In genomic region chr15:78437107-78437761, GRCh38 we compare ENCODE assay signal across 8 cellular contexts. TPM values are rescaled to one million over a fixed set of nuclear protein-coding genes. Genes with fewer than 3 reads are reported as not detected.
DNase-seq lines count a peak whose midpoint lies in the region; ATAC-seq and TF ChIP-seq lines count a peak whose summit lies in the region.

No MANE protein-coding gene starts in this region.

- peak; percentile 13 for TF ChIP-seq CTCF in DOHH2 (IDR thresholded peaks at IDR 0.05; ENCODE audit: low read depth, low read length, poor library complexity, severe bottlenecking)

- no peaks in the 10 kb centered on the region for H3K9me3 ChIP-seq in DOHH2 (ENCODE audit: control insufficient read depth, insufficient read depth, low read length)
- H3K9me3 ChIP-seq in iPS DF 6.9 (ENCODE audit: control insufficient read depth, insufficient read depth, low read length) = no peaks in the 10 kb centered on the region

- peak overlapping the region; percentile 95 for H3K4me3 ChIP-seq in DOHH2 (ENCODE audit: low read length)
- H3K4me3 ChIP-seq in iPS DF 6.9 (ENCODE audit: low read length) = peak overlapping the region; percentile 71; the same call in 1 of the 2 replicates

- no peaks in the 10 kb centered on the region for H3K9me3 Mint-ChIP-seq in activated T-helper 1 cell treated with anti-CD3 and anti-CD28 coated beads, Interleukin-12 subunit alpha, Interleukin-12 subunit beta, Interleukin-2, Interleukin-4 antibody, amounts not matched to agents 30 ng/mL and 10 ng/mL and 1 ng/mL, durations not matched to agents 14 hours and 24 hours and 36 hours
- H3K9me3 Mint-ChIP-seq in stimulated activated naive CD8-positive, alpha-beta T cell treated with anti-CD3 and anti-CD28 coated beads, Interleukin-15, Interleukin-2, amounts not matched to agents 100 ng/mL and 50 ng/mL, for 24 hours = no peaks in the 10 kb centered on the region

- WGBS in iPS DF 6.9 (ENCODE audit: insufficient coverage, insufficient read length) = no CpG with 5 or more reads among the region's 11 CpGs

- H3K4me2 ChIP-seq in DOHH2 (ENCODE audit: low read length) = peak overlapping the region; percentile 92

- peaks cover 4% of the 10 kb centered on the region for H3K27me3 Mint-ChIP-seq in activated T-helper 1 cell treated with anti-CD3 and anti-CD28 coated beads, Interleukin-12 subunit alpha, Interleukin-12 subunit beta, Interleukin-2, Interleukin-4 antibody, amounts not matched to agents 30 ng/mL and 10 ng/mL and 1 ng/mL, durations not matched to agents 14 hours and 24 hours and 36 hours (ENCODE audit: insufficient read depth)
- no peaks in the 10 kb centered on the region for H3K27me3 Mint-ChIP-seq in stimulated activated naive CD8-positive, alpha-beta T cell treated with anti-CD3 and anti-CD28 coated beads, Interleukin-15, Interleukin-2, amounts not matched to agents 100 ng/mL and 50 ng/mL, for 24 hours

- H4K20me1 ChIP-seq in DOHH2 (ENCODE audit: control insufficient read depth, insufficient read depth, low read depth, low read length) = peaks cover 9% of the 10 kb centered on the region; the same call in 1 of the 2 replicates

- intact Hi-C loops in activated T-helper 1 cell treated with anti-CD3 and anti-CD28 coated beads, Interleukin-12 subunit alpha, Interleukin-12 subunit beta, Interleukin-2, Interleukin-4 antibody, amounts not matched to agents 30 ng/mL and 10 ng/mL and 1 ng/mL, durations not matched to agents 14 hours and 24 hours and 36 hours (cut with micrococcal nuclease) = loop anchor here (1.0 to 5.0 kb wide), 6 partner anchors 70 to 1505 kb away; partner anchors contain the start of genes HYKK, IDH3A, PSMA4 and RCN2

- no peaks in the 10 kb centered on the region for H3K9me2 ChIP-seq in DOHH2 (replicated peaks; ENCODE audit: control insufficient read depth, low read length)

- no peaks in the 10 kb centered on the region for H3K27me3 ChIP-seq in DOHH2 (ENCODE audit: control insufficient read depth, low read length)
- no peaks in the 10 kb centered on the region for H3K27me3 ChIP-seq in iPS DF 6.9 (ENCODE audit: control insufficient read depth, insufficient read depth, low read length)

- H3K4me1 ChIP-seq in DOHH2 (ENCODE audit: control insufficient read depth, low read length) = peaks cover 42% of the 10 kb centered on the region
- no peaks in the 10 kb centered on the region for H3K4me1 ChIP-seq in iPS DF 6.9 (ENCODE audit: control insufficient read depth, insufficient read depth, low read length)

- peak overlapping the region; percentile 65 for H3K27ac ChIP-seq in DOHH2 (ENCODE audit: low read depth, low read length)
- H3K27ac ChIP-seq in iPS DF 6.9 (ENCODE audit: low read length) = no peak overlapping the region

- H3K4me3 Mint-ChIP-seq in activated T-helper 1 cell treated with anti-CD3 and anti-CD28 coated beads, Interleukin-12 subunit alpha, Interleukin-12 subunit beta, Interleukin-2, Interleukin-4 antibody, amounts not matched to agents 30 ng/mL and 10 ng/mL and 1 ng/mL, durations not matched to agents 14 hours and 24 hours and 36 hours = peak overlapping the region; percentile 90
- H3K4me3 Mint-ChIP-seq in stimulated activated naive CD8-positive, alpha-beta T cell treated with anti-CD3 and anti-CD28 coated beads, Interleukin-15, Interleukin-2, amounts not matched to agents 100 ng/mL and 50 ng/mL, for 24 hours = peak overlapping the region; percentile 94

- H3K79me2 ChIP-seq in DOHH2 (ENCODE audit: control insufficient read depth, low read length) = peaks cover 48% of the 10 kb centered on the region

- H3K36me3 ChIP-seq in DOHH2 (ENCODE audit: control insufficient read depth, low read length) = peaks cover 39% of the 10 kb centered on the region
- no peaks in the 10 kb centered on the region; the same call in 1 of the 2 replicates for H3K36me3 ChIP-seq in iPS DF 6.9 (ENCODE audit: control insufficient read depth, insufficient read depth, low read length)

- peak overlapping the region; percentile 96 for H3K27ac Mint-ChIP-seq in activated T-helper 1 cell treated with anti-CD3 and anti-CD28 coated beads, Interleukin-12 subunit alpha, Interleukin-12 subunit beta, Interleukin-2, Interleukin-4 antibody, amounts not matched to agents 30 ng/mL and 10 ng/mL and 1 ng/mL, durations not matched to agents 14 hours and 24 hours and 36 hours
- H3K27ac Mint-ChIP-seq in stimulated activated naive CD8-positive, alpha-beta T cell treated with anti-CD3 and anti-CD28 coated beads, Interleukin-15, Interleukin-2, amounts not matched to agents 100 ng/mL and 50 ng/mL, for 24 hours = peak overlapping the region; percentile 99

- peak; percentile 9 for ATAC-seq in HG02973 (IDR thresholded peaks at IDR 0.05; ENCODE audit: unreplicated experiment)
- no peak for ATAC-seq in HG03442 (IDR thresholded peaks at IDR 0.05; ENCODE audit: unreplicated experiment)

- H3F3A ChIP-seq in DOHH2 (ENCODE audit: control insufficient read depth, insufficient read depth) = no peaks in the 10 kb centered on the region

- no peak for DNase-seq in activated T-helper 1 cell treated with anti-CD3 and anti-CD28 coated beads, Interleukin-12 subunit alpha, Interleukin-12 subunit beta, Interleukin-2, Interleukin-4 antibody, amounts not matched to agents 30 ng/mL and 10 ng/mL and 1 ng/mL, durations not matched to agents 14 hours and 24 hours and 36 hours (ENCODE audit: low spot score)
- no peak for DNase-seq in iPS DF 6.9 (ENCODE audit: low read depth, low spot score)
- no peak for DNase-seq in MV-4-11 (lab: John Stamatoyannopoulos, UW)
- no peak for DNase-seq in stimulated activated CD4-positive, alpha-beta T cell treated with anti-CD3 and anti-CD28 coated beads, Interleukin-1b, Interleukin-23, amount 100 ng/mL, for 48 hours

- H3K4me1 Mint-ChIP-seq in activated T-helper 1 cell treated with anti-CD3 and anti-CD28 coated beads, Interleukin-12 subunit alpha, Interleukin-12 subunit beta, Interleukin-2, Interleukin-4 antibody, amounts not matched to agents 30 ng/mL and 10 ng/mL and 1 ng/mL, durations not matched to agents 14 hours and 24 hours and 36 hours (ENCODE audit: low read depth) = peaks cover 32% of the 10 kb centered on the region
- peaks cover 41% of the 10 kb centered on the region for H3K4me1 Mint-ChIP-seq in stimulated activated naive CD8-positive, alpha-beta T cell treated with anti-CD3 and anti-CD28 coated beads, Interleukin-15, Interleukin-2, amounts not matched to agents 100 ng/mL and 50 ng/mL, for 24 hours (ENCODE audit: low read depth)

- peaks cover 11% of the 10 kb centered on the region for H3K36me3 Mint-ChIP-seq in activated T-helper 1 cell treated with anti-CD3 and anti-CD28 coated beads, Interleukin-12 subunit alpha, Interleukin-12 subunit beta, Interleukin-2, Interleukin-4 antibody, amounts not matched to agents 30 ng/mL and 10 ng/mL and 1 ng/mL, durations not matched to agents 14 hours and 24 hours and 36 hours (ENCODE audit: low read depth)
- peaks cover 28% of the 10 kb centered on the region for H3K36me3 Mint-ChIP-seq in stimulated activated naive CD8-positive, alpha-beta T cell treated with anti-CD3 and anti-CD28 coated beads, Interleukin-15, Interleukin-2, amounts not matched to agents 100 ng/mL and 50 ng/mL, for 24 hours (ENCODE audit: low read depth)

RNA-seq across cellular contexts. Expression of gene IREB2, which starts 0.8 kb away (rescaled TPM):
- total RNA-seq in activated T-helper 1 cell treated with anti-CD3 and anti-CD28 coated beads, Interleukin-12 subunit alpha, Interleukin-12 subunit beta, Interleukin-2, Interleukin-4 antibody, amounts not matched to agents 30 ng/mL and 10 ng/mL and 1 ng/mL, durations not matched to agents 14 hours and 24 hours and 36 hours = 98.0 and 103 TPM in 2 replicates
